ENCODE assay signal across 8 cellular contexts in the genomic region with DNA sequence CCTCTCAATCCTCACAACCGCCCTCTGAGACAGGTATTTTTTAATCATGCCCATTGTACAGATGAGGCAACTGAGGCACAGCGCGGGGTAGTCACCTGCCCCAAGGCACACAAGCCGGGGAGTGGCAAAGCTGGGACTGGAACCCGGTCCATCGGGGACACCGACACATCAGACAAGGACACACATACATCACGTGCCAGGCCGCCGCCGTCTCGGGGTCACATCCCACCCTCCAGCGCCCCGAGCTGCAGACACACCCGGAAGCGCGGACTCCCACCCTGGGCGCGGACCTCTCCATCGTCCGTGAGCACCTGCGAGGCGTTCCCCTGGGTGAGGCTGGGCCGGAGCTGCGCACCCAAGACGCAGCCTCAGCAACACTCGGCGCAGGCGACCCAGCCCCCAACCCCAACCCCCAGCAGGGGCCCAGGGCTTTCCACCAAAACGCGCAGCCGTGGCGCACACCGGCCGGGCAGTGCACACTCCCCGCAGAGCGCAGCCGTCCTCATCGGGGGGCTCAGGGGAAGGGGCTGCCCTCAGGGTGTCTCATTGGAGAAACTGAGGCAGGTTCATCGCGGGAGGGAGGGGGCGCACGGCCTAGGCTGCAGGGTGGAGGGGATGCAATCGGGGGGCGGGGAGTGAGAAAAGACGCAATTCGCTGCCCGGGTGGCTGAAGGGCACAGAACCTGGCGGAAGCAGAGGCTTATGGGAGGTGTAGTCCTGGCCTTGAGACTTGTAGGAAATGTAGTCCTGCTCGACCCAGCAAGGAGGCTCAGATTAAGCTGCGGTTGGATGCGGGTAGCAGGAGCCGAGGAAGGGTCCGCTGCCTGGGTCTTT. TPM values are rescaled to one million over a fixed set of nuclear protein-coding genes. Genes with fewer than 3 reads are reported as not detected.
DNase-seq lines count a peak whose midpoint lies in the region; ATAC-seq and TF ChIP-seq lines count a peak whose summit lies in the region.

No MANE protein-coding gene starts in this region.

- TF ChIP-seq POLR2A in GM18505 (IDR thresholded peaks at IDR 0.05; ENCODE audit: borderline replicate concordance, extremely low read depth, insufficient read depth, insufficient read length): peak; percentile 32

- ATAC-seq in GM18505 (IDR thresholded peaks at IDR 0.05; ENCODE audit: unreplicated experiment): no peak
- no peak for ATAC-seq in HG03135 (IDR thresholded peaks at IDR 0.05; ENCODE audit: unreplicated experiment)

- DNase-seq in A172 (ENCODE audit: low spot score): peak; percentile 50
- peak; percentile 85 for DNase-seq in NCI-H1105 (lab: John Stamatoyannopoulos, UW)
- DNase-seq in SW480 (ENCODE audit: low spot score): peak; percentile 86
- DNase-seq in amygdala (lab: John Stamatoyannopoulos, UW): peak in 55 of 56 donors; percentile 11 to 90 (median 72)
- peak; percentile 75 to 84 for DNase-seq in hippocampal formation (lab: John Stamatoyannopoulos, UW)
- peak; percentile 61 for DNase-seq in renal cortical epithelial cell (ENCODE audit: low read depth)

RNA-seq across cellular contexts. Expression of gene LMTK3, which starts 1.9 kb away (rescaled TPM):
- total RNA-seq in A172 (2014; rRNA removed; shearing (Covaris generic)): not detected in 2 replicates
- 1.1 and 1.2 TPM in 2 replicates for total RNA-seq in renal cortical epithelial cell

RNA-seq across cellular contexts. Expression of gene SULT2B1, which starts 38.5 kb away (rescaled TPM):
- total RNA-seq in A172 (2014; rRNA removed; shearing (Covaris generic)): 0.38 TPM in 1 of 2 replicates, not detected in the other
- not detected in 2 replicates for total RNA-seq in renal cortical epithelial cell

RNA-seq across cellular contexts. Expression of gene CYTH2, which starts 44.3 kb away (rescaled TPM):
- 28.7 and 38.5 TPM in 2 replicates for total RNA-seq in A172 (2014; rRNA removed; shearing (Covaris generic))
- total RNA-seq in renal cortical epithelial cell: 44.3 and 58.4 TPM in 2 replicates

RNA-seq across cellular contexts. Expression of gene KCNJ14, which starts 58.1 kb away (rescaled TPM):
- 0.36 and 0.55 TPM in 2 replicates for total RNA-seq in A172 (2014; rRNA removed; shearing (Covaris generic))
- total RNA-seq in renal cortical epithelial cell: 0.35 and 1.3 TPM in 2 replicates
